In the genomic region with DNA sequence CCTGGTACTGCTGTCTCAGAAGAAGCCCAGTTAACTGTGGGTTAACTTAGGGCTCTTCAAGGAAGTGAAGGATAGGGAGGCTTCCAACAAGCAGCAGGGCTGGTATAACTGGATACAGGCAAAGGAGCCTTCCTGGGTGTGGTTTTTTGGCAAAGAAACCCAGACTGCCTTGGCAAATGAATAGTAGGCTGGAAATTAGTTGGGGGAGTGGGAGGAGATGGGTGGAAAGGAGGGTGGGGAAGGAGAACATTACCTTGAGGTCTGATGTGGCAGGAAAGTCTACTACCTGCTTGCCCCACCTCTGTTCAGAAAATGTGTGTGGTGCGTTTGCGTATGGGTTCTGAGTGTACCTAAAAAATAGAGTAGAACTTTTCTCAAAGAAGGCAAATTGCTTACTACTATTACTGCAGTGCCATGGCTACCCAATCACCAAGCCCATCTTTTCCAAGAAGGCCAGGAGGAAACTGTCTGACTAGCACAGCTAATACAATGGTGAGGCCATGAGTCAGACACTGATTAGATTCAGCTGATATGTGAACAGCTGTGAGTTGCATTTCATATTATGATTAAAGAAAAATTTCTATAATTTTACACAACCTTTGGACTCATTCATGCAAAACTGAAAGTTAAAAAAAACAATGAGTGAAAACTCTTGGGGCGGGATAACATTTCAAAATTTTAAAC, we compare ENCODE assay signal across 17 cellular contexts. TPM values are rescaled to one million over a fixed set of nuclear protein-coding genes. Genes with fewer than 3 reads are reported as not detected.
A peak's percentile ranks its signal among the peaks of the same experiment; 100 is the strongest.
DNase-seq lines count a peak whose midpoint lies in the region; ATAC-seq, FAIRE-seq and TF ChIP-seq lines count a peak whose summit lies in the region.
"Had no signal": no experiment of that assay in that cellular context is flagged by ENCODE, and none has a peak within 500 bp of the region (broad histone marks: within the 10 kb centered on the region; RNA-seq: fewer than 3 reads in every experiment).

No MANE protein-coding gene starts in this region.

- H3K36me3 ChIP-seq in breast epithelium (no peaks in the 10 kb centered on the region), keratinocyte (ENCODE audit: control insufficient read depth in 2 of 2, extremely low read depth in 1 of 2, insufficient read depth in 2 of 2, low read length in 2 of 2) (no peaks in the 10 kb centered on the region), transverse colon (no peaks in the 10 kb centered on the region)
- H3K36me3 ChIP-seq: HAP-1 had no signal

- ATAC-seq in GM19395 (IDR thresholded peaks at IDR 0.05; ENCODE audit: unreplicated experiment): no peak
- ATAC-seq: left ventricle myocardium superior had no signal

- H3K4me1 ChIP-seq in breast epithelium (no peaks in the 10 kb centered on the region), keratinocyte (ENCODE audit: control insufficient read depth, extremely low read depth, insufficient read depth, low read length) (peaks cover 19% of the 10 kb centered on the region), transverse colon (peaks cover 0 to 10% (median 0%) of the 10 kb centered on the region in 4 donors)
- H3K4me1 ChIP-seq: HAP-1 had no signal

- peaks cover 4% of the 10 kb centered on the region for H3K9me3 Mint-ChIP-seq in progenitor cell of endocrine pancreas (ENCODE audit: low read depth)

- no peak overlapping the region for H3K27ac Mint-ChIP-seq in progenitor cell of endocrine pancreas
- H3K27ac Mint-ChIP-seq: CD8-positive, alpha-beta memory T cell; nephron had no signal

- 46 to 58% methylated on average over 3 of the region's 3 CpGs for WGBS in transverse colon (ENCODE audit: low coverage in 1 of 2), 2 donors

- H2AFZ ChIP-seq in keratinocyte (ENCODE audit: control insufficient read depth, low read length): peak overlapping the region; percentile 5

- H3K27ac ChIP-seq in breast epithelium (peak overlapping the region; percentile 48 to 65), keratinocyte (ENCODE audit: control insufficient read depth, insufficient read depth, low read length) (peak overlapping the region; percentile 44), transverse colon (peak overlapping the region in 1 of 4 donors; percentile 29)

- dilution Hi-C loops in keratinocyte (cut with MboI; ENCODE audit: extremely low pct_ligation_motif_present, low sequenced_read_pairs): no loop called here

- no peak overlapping the region for H3K4me3 Mint-ChIP-seq in progenitor cell of endocrine pancreas (ENCODE audit: low read depth)
- H3K4me3 Mint-ChIP-seq: CD8-positive, alpha-beta memory T cell; nephron had no signal

- no peaks in the 10 kb centered on the region for H3K27me3 Mint-ChIP-seq in progenitor cell of endocrine pancreas

- H3K36me3 Mint-ChIP-seq in progenitor cell of endocrine pancreas (ENCODE audit: insufficient read depth): no peaks in the 10 kb centered on the region

- in situ Hi-C loops in transverse colon (cut with MboI; ENCODE audit: low pct_ligation_motif_present in 1 of 4, low pct_unique_long_range_greater_than_20kb in 1 of 4, low sequenced_read_pairs in 3 of 4): no loop called here

- no peaks in the 10 kb centered on the region for H3K9me1 ChIP-seq in keratinocyte (ENCODE audit: control insufficient read depth, extremely low read depth, insufficient read depth, low read length)

- H3K9me3 ChIP-seq in breast epithelium (no peaks in the 10 kb centered on the region), keratinocyte (ENCODE audit: control insufficient read depth, low read depth, low read length) (no peaks in the 10 kb centered on the region), transverse colon (peaks cover 0 to 3% of the 10 kb centered on the region in 2 donors)
- H3K9me3 ChIP-seq: HAP-1 had no signal

- no peaks in the 10 kb centered on the region for H3K4me1 Mint-ChIP-seq in progenitor cell of endocrine pancreas (ENCODE audit: low read depth)
- H3K4me1 Mint-ChIP-seq: nephron had no signal

- H4K20me1 ChIP-seq in keratinocyte (ENCODE audit: control insufficient read depth, extremely low read depth, insufficient read depth, low read length): no peaks in the 10 kb centered on the region

- H3K4me3 ChIP-seq in breast epithelium: no peak overlapping the region
- no peak overlapping the region for H3K4me3 ChIP-seq in keratinocyte (ENCODE audit: control insufficient read depth in 2 of 3, extremely low read depth in 1 of 3, insufficient read depth in 2 of 3, low read depth in 1 of 3, low read length in 3 of 3)
- H3K4me3 ChIP-seq in transverse colon: no peak overlapping the region
- H3K4me3 ChIP-seq: HAP-1 had no signal

- H3K79me2 ChIP-seq in keratinocyte (ENCODE audit: control insufficient read depth, insufficient read depth, low read length): no peaks in the 10 kb centered on the region

- H3K27me3 ChIP-seq in breast epithelium: no peaks in the 10 kb centered on the region
- no peaks in the 10 kb centered on the region for H3K27me3 ChIP-seq in keratinocyte (ENCODE audit: control insufficient read depth, extremely low read depth, insufficient read depth, low read length)
- H3K27me3 ChIP-seq in transverse colon: no peaks in the 10 kb centered on the region

- TF ChIP-seq CTCF in breast epithelium (IDR thresholded peaks at IDR 0.05) (no peak), keratinocyte (optimal IDR thresholded peaks at IDR 0.05 in 1 of 3, IDR thresholded peaks at IDR 0.05 in 1 of 3, conservative IDR thresholded peaks at IDR 0.05 in 1 of 3; ENCODE audit: extremely low read depth in 1 of 3, insufficient read depth in 2 of 3, low read length in 3 of 3) (no peak), transverse colon (IDR thresholded peaks at IDR 0.05) (no peak), progenitor cell of endocrine pancreas (IDR thresholded peaks at IDR 0.05; ENCODE audit: unreplicated experiment) (no peak)

- intact Hi-C loops in breast epithelium (cut with DNase I; ENCODE audit: low total_unique reads) (no loop called here), transverse colon (cut with DNase I; ENCODE audit: low total_unique reads) (no loop called here)

- TF ChIP-seq EP300 in transverse colon (IDR thresholded peaks at IDR 0.05; ENCODE audit: low read depth): no peak

- peak overlapping the region; percentile 50 for H3K4me2 ChIP-seq in keratinocyte (ENCODE audit: control insufficient read depth, extremely low read depth, insufficient read depth, low read depth, low read length)

- DNase-seq in SIG-M5 treated with dmso at 0.1 percent for 504 hours (lab: John Stamatoyannopoulos, UW; ENCODE audit: unreplicated experiment): peak; percentile 40
- no peak for DNase-seq in SIG-M5 (lab: John Stamatoyannopoulos, UW)
- DNase-seq in breast epithelium (ENCODE audit: low spot score in 2 of 2): peak in 1 of 2 donors; percentile 42
- DNase-seq in keratinocyte (ENCODE audit: low read depth, low spot score): no peak
- peak; percentile 29 for DNase-seq in transverse colon
- no peak for DNase-seq in progenitor cell of endocrine pancreas (ENCODE audit: low spot score, unreplicated experiment)
- DNase-seq in epidermal melanocyte (ENCODE audit: insufficient read length, low spot score): no peak
- DNase-seq: activated CD4-positive, CD25-positive, alpha-beta regulatory T cell treated with anti-CD3 and anti-CD28 coated beads, Interleukin-2, amount 50 U/mL, for 72 hours; CD8-positive, alpha-beta memory T cell; left ventricle myocardium superior; NCI-H2227 treated with DMSO at 0.1 percent for 48 hours; T-helper 1 cell had no signal

- peak; percentile 82 for FAIRE-seq in keratinocyte (lab: Jason Lieb, UNC)
- FAIRE-seq: A204.1, HTR-8/SVneo had no signal

- no peak overlapping the region for H3K9ac ChIP-seq in keratinocyte (ENCODE audit: control insufficient read depth, extremely low read depth, insufficient read depth, low read length)

- no peak for TF ChIP-seq POLR2A in breast epithelium (IDR thresholded peaks at IDR 0.05)
- TF ChIP-seq POLR2A in transverse colon (IDR thresholded peaks at IDR 0.05): no peak

RNA-seq across cellular contexts. Expression of a gene that starts 55.2 kb away (rescaled TPM):
- total RNA-seq in breast epithelium (1 to 10 TPM in 2 of 3 donors, under 1 TPM in 1; 0.16 to 2.0 (median 1.5) TPM), transverse colon (under 1 TPM in 2 of 4 donors, not detected in 2; 0.41 to 0.48 TPM), progenitor cell of endocrine pancreas (28.0 and 30.1 TPM in 2 replicates)
- 0.25 to 2.6 TPM (median 2.3 TPM) in 3 replicates for polyA plus RNA-seq in keratinocyte
- 3.5 TPM for polyA plus RNA-seq in keratinocyte (2011; ENCODE audit: low read depth)
- polyA plus RNA-seq in keratinocyte (2011; cell fraction: cytosol; rRNA removed): 0.38 and 0.67 TPM in 2 replicates
- polyA plus RNA-seq in keratinocyte (2011; cell fraction: nucleus; rRNA removed): 0.39 and 14.0 TPM in 2 replicates
- 0.58 and 16.0 TPM in 2 replicates for polyA plus RNA-seq in keratinocyte (2012; ENCODE audit: low replicate concordance)
- polyA minus RNA-seq in keratinocyte: 0.36 to 1.3 TPM in 2 of 3 replicates, not detected in the other
- polyA minus RNA-seq in keratinocyte (2011; cell fraction: cytosol; rRNA and poly(A)+ RNA removed): not detected
- 0.78 and 0.84 TPM in 2 replicates for polyA minus RNA-seq in keratinocyte (2011; cell fraction: nucleus; rRNA and poly(A)+ RNA removed)
- total RNA-seq: CD8-positive, alpha-beta memory T cell had no signal

Comparison
In these comparisons a context has a peak if more than half of its experiments do, and no peak if none do; other contexts are left out.
1. DNase-seq: peak in SIG-M5 treated with dmso at 0.1 percent for 504 hours (single experiment) and transverse colon (single experiment); none in SIG-M5 (single experiment), keratinocyte (single experiment), progenitor cell of endocrine pancreas (single experiment) and epidermal melanocyte (single experiment).